8 cellular contexts compared by ENCODE assay signal in the genomic region with DNA sequence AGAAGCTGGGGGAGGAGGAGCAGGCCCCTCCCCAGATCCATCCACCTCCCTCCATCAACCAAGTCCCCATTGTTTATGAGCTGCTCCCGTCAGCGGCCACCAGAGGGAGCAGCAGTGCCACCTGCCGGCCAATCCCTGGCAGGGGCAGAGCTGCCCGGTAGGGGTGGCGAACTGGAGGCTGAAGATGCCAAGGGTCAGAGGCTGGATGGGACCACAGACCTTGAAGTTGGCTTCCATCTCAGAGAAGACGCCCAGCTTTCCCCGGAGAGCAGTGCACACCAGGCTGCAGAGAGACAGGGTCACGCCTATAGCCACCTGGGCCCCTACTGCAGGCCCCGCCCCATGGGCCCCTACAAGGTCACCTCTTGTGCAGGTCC. TPM values are rescaled to one million over a fixed set of nuclear protein-coding genes. Genes with fewer than 3 reads are reported as not detected.
DNase-seq lines count a peak whose midpoint lies in the region; ATAC-seq, FAIRE-seq and TF ChIP-seq lines count a peak whose summit lies in the region.

No MANE protein-coding gene starts in this region.

- dilution Hi-C loops in keratinocyte (cut with MboI; ENCODE audit: extremely low pct_ligation_motif_present, low sequenced_read_pairs): no loop called here

- H2AFZ ChIP-seq in keratinocyte (ENCODE audit: control insufficient read depth, low read length): no peak overlapping the region

- DNase-seq in SIG-M5 treated with dmso at 0.1 percent for 504 hours (lab: John Stamatoyannopoulos, UW; ENCODE audit: unreplicated experiment) (peak; percentile 67), SIG-M5 (lab: John Stamatoyannopoulos, UW) (no peak), NCI-H2171 (lab: John Stamatoyannopoulos, UW) (peak; percentile 32), T47D (ENCODE audit: low read depth in 1 of 2, low spot score in 1 of 2) (peak; percentile 86 to 94), keratinocyte (ENCODE audit: low read depth, low spot score) (no peak)
- DNase-seq in stimulated activated CD4-positive, alpha-beta T cell treated with anti-CD3 and anti-CD28 coated beads, Interleukin-1b, Interleukin-23, amount 100 ng/mL, for 48 hours: peak; percentile 81

- no peak for ATAC-seq in HG02763 (IDR thresholded peaks at IDR 0.05; ENCODE audit: unreplicated experiment)

- H3K9me3 ChIP-seq in keratinocyte (ENCODE audit: control insufficient read depth, low read depth, low read length): no peaks in the 10 kb centered on the region

- peak overlapping the region; percentile 94 for H3K27ac ChIP-seq in VCaP
- no peak overlapping the region for H3K27ac ChIP-seq in keratinocyte (ENCODE audit: control insufficient read depth, insufficient read depth, low read length)

- TF ChIP-seq CTCF in VCaP (conservative IDR thresholded peaks at IDR 0.05) (peak; percentile 100), keratinocyte (optimal IDR thresholded peaks at IDR 0.05 in 1 of 3, IDR thresholded peaks at IDR 0.05 in 1 of 3, conservative IDR thresholded peaks at IDR 0.05 in 1 of 3; ENCODE audit: extremely low read depth in 1 of 3, insufficient read depth in 2 of 3, low read length in 3 of 3) (peak; percentile 99 to 100 (median 99))

- no peak overlapping the region for H3K9ac ChIP-seq in keratinocyte (ENCODE audit: control insufficient read depth, extremely low read depth, insufficient read depth, low read length)

- H3K4me2 ChIP-seq in keratinocyte (ENCODE audit: control insufficient read depth, extremely low read depth, insufficient read depth, low read depth, low read length): no peak overlapping the region

- FAIRE-seq in keratinocyte (lab: Jason Lieb, UNC): no peak

- no peaks in the 10 kb centered on the region for H3K9me1 ChIP-seq in keratinocyte (ENCODE audit: control insufficient read depth, extremely low read depth, insufficient read depth, low read length)

- in situ Hi-C loops in T47D (cut with HindIII; ENCODE audit: low pct_unique_long_range_greater_than_20kb, low sequenced_read_pairs): no loop called here

- peaks cover 31 to 46% of the 10 kb centered on the region in 2 experiments for H3K36me3 ChIP-seq in keratinocyte (ENCODE audit: control insufficient read depth in 2 of 2, extremely low read depth in 1 of 2, insufficient read depth in 2 of 2, low read length in 2 of 2)

- H4K20me1 ChIP-seq in keratinocyte (ENCODE audit: control insufficient read depth, extremely low read depth, insufficient read depth, low read length): no peaks in the 10 kb centered on the region

- no peak overlapping the region for H3K4me3 ChIP-seq in keratinocyte (ENCODE audit: control insufficient read depth in 2 of 3, extremely low read depth in 1 of 3, insufficient read depth in 2 of 3, low read depth in 1 of 3, low read length in 3 of 3)

- H3K79me2 ChIP-seq in keratinocyte (ENCODE audit: control insufficient read depth, insufficient read depth, low read length): peaks cover 17% of the 10 kb centered on the region

- peaks cover 18% of the 10 kb centered on the region for H3K4me1 ChIP-seq in keratinocyte (ENCODE audit: control insufficient read depth, extremely low read depth, insufficient read depth, low read length)

- no peaks in the 10 kb centered on the region for H3K27me3 ChIP-seq in keratinocyte (ENCODE audit: control insufficient read depth, extremely low read depth, insufficient read depth, low read length)

RNA-seq across cellular contexts. Expression of a gene that starts 3.6 kb away (rescaled TPM):
- polyA plus RNA-seq in keratinocyte: 83.0 to 104 TPM (median 95.1 TPM) in 3 replicates
- 22.0 TPM for polyA plus RNA-seq in keratinocyte (2011; ENCODE audit: low read depth)
- polyA plus RNA-seq in keratinocyte (2011; cell fraction: cytosol; rRNA removed): 93.5 and 140 TPM in 2 replicates
- polyA plus RNA-seq in keratinocyte (2011; cell fraction: nucleus; rRNA removed): 46.6 and 47.5 TPM in 2 replicates
- polyA plus RNA-seq in keratinocyte (2012; ENCODE audit: low replicate concordance): 72.0 and 94.4 TPM in 2 replicates
- 85.8 to 127 TPM (median 106 TPM) in 3 replicates for polyA minus RNA-seq in keratinocyte
- polyA minus RNA-seq in keratinocyte (2011; cell fraction: cytosol; rRNA and poly(A)+ RNA removed): 169 TPM
- polyA minus RNA-seq in keratinocyte (2011; cell fraction: nucleus; rRNA and poly(A)+ RNA removed): 40.3 and 41.0 TPM in 2 replicates

RNA-seq across cellular contexts. Expression of a gene that starts 5.1 kb away (rescaled TPM):
- polyA plus RNA-seq in keratinocyte: not detected in 3 replicates
- polyA plus RNA-seq in keratinocyte (2011; ENCODE audit: low read depth): not detected
- polyA plus RNA-seq in keratinocyte (2011; cell fraction: cytosol; rRNA removed): not detected in 2 replicates
- polyA plus RNA-seq in keratinocyte (2011; cell fraction: nucleus; rRNA removed): not detected in 2 replicates
- not detected in 2 replicates for polyA plus RNA-seq in keratinocyte (2012; ENCODE audit: low replicate concordance)
- not detected in 3 replicates for polyA minus RNA-seq in keratinocyte
- polyA minus RNA-seq in keratinocyte (2011; cell fraction: cytosol; rRNA and poly(A)+ RNA removed): not detected
- polyA minus RNA-seq in keratinocyte (2011; cell fraction: nucleus; rRNA and poly(A)+ RNA removed): not detected in 2 replicates

RNA-seq across cellular contexts. Expression of a gene that starts 5.8 kb away (rescaled TPM):
- 4.1 to 6.8 TPM (median 6.0 TPM) in 3 replicates for polyA plus RNA-seq in keratinocyte
- 3.4 TPM for polyA plus RNA-seq in keratinocyte (2011; ENCODE audit: low read depth)
- 2.0 and 12.5 TPM in 2 replicates for polyA plus RNA-seq in keratinocyte (2011; cell fraction: cytosol; rRNA removed)
- 2.0 and 4.4 TPM in 2 replicates for polyA plus RNA-seq in keratinocyte (2011; cell fraction: nucleus; rRNA removed)
- polyA plus RNA-seq in keratinocyte (2012; ENCODE audit: low replicate concordance): 18.1 and 48.7 TPM in 2 replicates
- polyA minus RNA-seq in keratinocyte: 0.30 to 1.3 TPM in 2 of 3 replicates, not detected in the other
- 35.3 TPM for polyA minus RNA-seq in keratinocyte (2011; cell fraction: cytosol; rRNA and poly(A)+ RNA removed)
- 2.5 and 5.2 TPM in 2 replicates for polyA minus RNA-seq in keratinocyte (2011; cell fraction: nucleus; rRNA and poly(A)+ RNA removed)

RNA-seq across cellular contexts. Expression of a gene that starts 12.1 kb away (rescaled TPM):
- 4.6 to 13.6 TPM (median 4.8 TPM) in 3 replicates for polyA plus RNA-seq in keratinocyte
- 0.44 TPM for polyA plus RNA-seq in keratinocyte (2011; ENCODE audit: low read depth)
- polyA plus RNA-seq in keratinocyte (2011; cell fraction: cytosol; rRNA removed): 1.8 and 2.3 TPM in 2 replicates
- polyA plus RNA-seq in keratinocyte (2011; cell fraction: nucleus; rRNA removed): 36.8 and 56.7 TPM in 2 replicates
- 2.8 and 2.9 TPM in 2 replicates for polyA plus RNA-seq in keratinocyte (2012; ENCODE audit: low replicate concordance)
- 3.7 to 5.9 TPM (median 5.7 TPM) in 3 replicates for polyA minus RNA-seq in keratinocyte
- not detected for polyA minus RNA-seq in keratinocyte (2011; cell fraction: cytosol; rRNA and poly(A)+ RNA removed)
- 3.3 and 3.5 TPM in 2 replicates for polyA minus RNA-seq in keratinocyte (2011; cell fraction: nucleus; rRNA and poly(A)+ RNA removed)

RNA-seq across cellular contexts. Expression of a gene that starts 15.5 kb away (rescaled TPM):
- 9.4 to 25.3 TPM (median 21.8 TPM) in 3 replicates for polyA plus RNA-seq in keratinocyte
- 38.5 TPM for polyA plus RNA-seq in keratinocyte (2011; ENCODE audit: low read depth)
- 21.6 and 35.0 TPM in 2 replicates for polyA plus RNA-seq in keratinocyte (2011; cell fraction: cytosol; rRNA removed)
- polyA plus RNA-seq in keratinocyte (2011; cell fraction: nucleus; rRNA removed): 43.0 and 46.2 TPM in 2 replicates
- 60.1 and 130 TPM in 2 replicates for polyA plus RNA-seq in keratinocyte (2012; ENCODE audit: low replicate concordance)
- 15.0 to 229 TPM (median 21.9 TPM) in 3 replicates for polyA minus RNA-seq in keratinocyte
- polyA minus RNA-seq in keratinocyte (2011; cell fraction: cytosol; rRNA and poly(A)+ RNA removed): 43.5 TPM
- 14.2 and 21.5 TPM in 2 replicates for polyA minus RNA-seq in keratinocyte (2011; cell fraction: nucleus; rRNA and poly(A)+ RNA removed)

Comparison
In these comparisons a context has a peak if more than half of its experiments do, and no peak if none do; other contexts are left out.
1. DNase-seq: peak in SIG-M5 treated with dmso at 0.1 percent for 504 hours (single experiment), NCI-H2171 (single experiment), T47D (2 of 2) and stimulated activated CD4-positive, alpha-beta T cell treated with anti-CD3 and anti-CD28 coated beads, Interleukin-1b, Interleukin-23, amount 100 ng/mL, for 48 hours (single experiment); none in SIG-M5 (single experiment) and keratinocyte (single experiment).